Comparison of ENCODE assay signal across 1 cellular context in the genomic region with DNA sequence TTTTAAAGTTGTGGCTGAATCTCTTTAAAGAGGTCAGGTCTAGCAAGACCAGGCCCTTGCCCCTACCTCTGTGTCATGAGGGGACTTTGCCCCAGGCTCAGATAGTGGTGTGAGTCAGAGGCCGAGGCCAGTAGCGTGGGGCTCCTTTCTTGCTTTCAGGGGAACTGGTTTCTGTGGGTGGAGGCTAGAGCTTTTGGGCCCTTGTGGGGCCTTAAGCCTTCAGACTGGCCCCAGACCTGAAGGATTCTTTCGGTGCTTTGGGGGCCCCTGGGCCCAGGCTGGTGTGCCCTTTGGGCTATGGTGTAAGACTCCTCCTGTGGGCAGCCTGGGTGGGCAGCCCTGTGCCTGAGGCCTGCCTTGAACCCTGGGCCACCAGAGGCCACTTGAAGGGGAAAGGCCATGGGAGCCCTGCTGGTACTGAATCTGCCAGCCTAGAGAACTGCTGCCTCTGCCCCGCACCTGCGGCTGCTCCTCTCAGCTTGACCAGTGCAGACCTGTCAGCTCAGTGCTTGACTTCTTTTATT.
TF ChIP-seq lines count a peak whose summit lies in the region.

No MANE protein-coding gene starts in this region.

TF ChIP-seq in HepG2, 621 proteins besides CTCF, POLR2A, EP300 and RAD21 (continued from another document and continues in another):
- peak; percentile 70; the same call in 1 of the 2 replicates for TF ChIP-seq ZMAT3 (CRISPR knock-in tag; conservative IDR thresholded peaks at IDR 0.05)
- TF ChIP-seq RBAK (CRISPR knock-in tag; IDR thresholded peaks at IDR 0.05) = no peak
- TF ChIP-seq, protein P1, sequence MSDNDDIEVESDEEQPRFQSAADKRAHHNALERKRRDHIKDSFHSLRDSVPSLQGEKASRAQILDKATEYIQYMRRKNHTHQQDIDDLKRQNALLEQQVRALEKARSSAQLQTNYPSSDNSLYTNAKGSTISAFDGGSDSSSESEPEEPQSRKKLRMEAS (IDR thresholded peaks at IDR 0.05) = no peak; the same call in 1 of the 2 replicates
- no peak for TF ChIP-seq ZNF605 (CRISPR knock-in tag; IDR thresholded peaks at IDR 0.05)
- TF ChIP-seq, protein P2, sequence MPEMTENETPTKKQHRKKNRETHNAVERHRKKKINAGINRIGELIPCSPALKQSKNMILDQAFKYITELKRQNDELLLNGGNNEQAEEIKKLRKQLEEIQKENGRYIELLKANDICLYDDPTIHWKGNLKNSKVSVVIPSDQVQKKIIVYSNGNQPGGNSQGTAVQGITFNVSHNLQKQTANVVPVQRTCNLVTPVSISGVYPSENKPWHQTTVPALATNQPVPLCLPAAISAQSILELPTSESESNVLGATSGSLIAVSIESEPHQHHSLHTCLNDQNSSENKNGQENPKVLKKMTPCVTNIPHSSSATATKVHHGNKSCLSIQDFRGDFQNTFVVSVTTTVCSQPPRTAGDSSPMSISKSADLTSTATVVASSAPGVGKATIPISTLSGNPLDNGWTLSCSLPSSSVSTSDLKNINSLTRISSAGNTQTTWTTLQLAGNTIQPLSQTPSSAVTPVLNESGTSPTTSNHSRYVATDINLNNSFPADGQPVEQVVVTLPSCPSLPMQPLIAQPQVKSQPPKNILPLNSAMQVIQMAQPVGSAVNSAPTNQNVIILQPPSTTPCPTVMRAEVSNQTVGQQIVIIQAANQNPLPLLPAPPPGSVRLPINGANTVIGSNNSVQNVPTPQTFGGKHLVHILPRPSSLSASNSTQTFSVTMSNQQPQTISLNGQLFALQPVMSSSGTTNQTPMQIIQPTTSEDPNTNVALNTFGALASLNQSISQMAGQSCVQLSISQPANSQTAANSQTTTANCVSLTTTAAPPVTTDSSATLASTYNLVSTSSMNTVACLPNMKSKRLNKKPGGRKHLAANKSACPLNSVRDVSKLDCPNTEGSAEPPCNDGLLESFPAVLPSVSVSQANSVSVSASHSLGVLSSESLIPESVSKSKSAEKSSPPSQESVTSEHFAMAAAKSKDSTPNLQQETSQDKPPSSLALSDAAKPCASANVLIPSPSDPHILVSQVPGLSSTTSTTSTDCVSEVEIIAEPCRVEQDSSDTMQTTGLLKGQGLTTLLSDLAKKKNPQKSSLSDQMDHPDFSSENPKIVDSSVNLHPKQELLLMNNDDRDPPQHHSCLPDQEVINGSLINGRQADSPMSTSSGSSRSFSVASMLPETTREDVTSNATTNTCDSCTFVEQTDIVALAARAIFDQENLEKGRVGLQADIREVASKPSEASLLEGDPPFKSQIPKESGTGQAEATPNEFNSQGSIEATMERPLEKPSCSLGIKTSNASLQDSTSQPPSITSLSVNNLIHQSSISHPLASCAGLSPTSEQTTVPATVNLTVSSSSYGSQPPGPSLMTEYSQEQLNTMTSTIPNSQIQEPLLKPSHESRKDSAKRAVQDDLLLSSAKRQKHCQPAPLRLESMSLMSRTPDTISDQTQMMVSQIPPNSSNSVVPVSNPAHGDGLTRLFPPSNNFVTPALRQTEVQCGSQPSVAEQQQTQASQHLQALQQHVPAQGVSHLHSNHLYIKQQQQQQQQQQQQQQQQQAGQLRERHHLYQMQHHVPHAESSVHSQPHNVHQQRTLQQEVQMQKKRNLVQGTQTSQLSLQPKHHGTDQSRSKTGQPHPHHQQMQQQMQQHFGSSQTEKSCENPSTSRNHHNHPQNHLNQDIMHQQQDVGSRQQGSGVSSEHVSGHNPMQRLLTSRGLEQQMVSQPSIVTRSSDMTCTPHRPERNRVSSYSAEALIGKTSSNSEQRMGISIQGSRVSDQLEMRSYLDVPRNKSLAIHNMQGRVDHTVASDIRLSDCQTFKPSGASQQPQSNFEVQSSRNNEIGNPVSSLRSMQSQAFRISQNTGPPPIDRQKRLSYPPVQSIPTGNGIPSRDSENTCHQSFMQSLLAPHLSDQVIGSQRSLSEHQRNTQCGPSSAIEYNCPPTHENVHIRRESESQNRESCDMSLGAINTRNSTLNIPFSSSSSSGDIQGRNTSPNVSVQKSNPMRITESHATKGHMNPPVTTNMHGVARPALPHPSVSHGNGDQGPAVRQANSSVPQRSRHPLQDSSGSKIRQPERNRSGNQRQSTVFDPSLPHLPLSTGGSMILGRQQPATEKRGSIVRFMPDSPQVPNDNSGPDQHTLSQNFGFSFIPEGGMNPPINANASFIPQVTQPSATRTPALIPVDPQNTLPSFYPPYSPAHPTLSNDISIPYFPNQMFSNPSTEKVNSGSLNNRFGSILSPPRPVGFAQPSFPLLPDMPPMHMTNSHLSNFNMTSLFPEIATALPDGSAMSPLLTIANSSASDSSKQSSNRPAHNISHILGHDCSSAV (CRISPR knock-in tag; IDR thresholded peaks at IDR 0.05; ENCODE audit: borderline replicate concordance) = no peak
- TF ChIP-seq ARNTL (CRISPR knock-in tag; IDR thresholded peaks at IDR 0.05) = no peak; the same call in 1 of the 2 replicates
- TF ChIP-seq, protein P3, sequence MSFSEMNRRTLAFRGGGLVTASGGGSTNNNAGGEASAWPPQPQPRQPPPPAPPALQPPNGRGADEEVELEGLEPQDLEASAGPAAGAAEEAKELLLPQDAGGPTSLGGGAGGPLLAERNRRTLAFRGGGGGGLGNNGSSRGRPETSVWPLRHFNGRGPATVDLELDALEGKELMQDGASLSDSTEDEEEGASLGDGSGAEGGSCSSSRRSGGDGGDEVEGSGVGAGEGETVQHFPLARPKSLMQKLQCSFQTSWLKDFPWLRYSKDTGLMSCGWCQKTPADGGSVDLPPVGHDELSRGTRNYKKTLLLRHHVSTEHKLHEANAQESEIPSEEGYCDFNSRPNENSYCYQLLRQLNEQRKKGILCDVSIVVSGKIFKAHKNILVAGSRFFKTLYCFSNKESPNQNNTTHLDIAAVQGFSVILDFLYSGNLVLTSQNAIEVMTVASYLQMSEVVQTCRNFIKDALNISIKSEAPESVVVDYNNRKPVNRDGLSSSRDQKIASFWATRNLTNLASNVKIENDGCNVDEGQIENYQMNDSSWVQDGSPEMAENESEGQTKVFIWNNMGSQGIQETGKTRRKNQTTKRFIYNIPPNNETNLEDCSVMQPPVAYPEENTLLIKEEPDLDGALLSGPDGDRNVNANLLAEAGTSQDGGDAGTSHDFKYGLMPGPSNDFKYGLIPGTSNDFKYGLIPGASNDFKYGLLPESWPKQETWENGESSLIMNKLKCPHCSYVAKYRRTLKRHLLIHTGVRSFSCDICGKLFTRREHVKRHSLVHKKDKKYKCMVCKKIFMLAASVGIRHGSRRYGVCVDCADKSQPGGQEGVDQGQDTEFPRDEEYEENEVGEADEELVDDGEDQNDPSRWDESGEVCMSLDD (CRISPR knock-in tag; IDR thresholded peaks at IDR 0.05; ENCODE audit: borderline replicate concordance) = no peak; the same call in 1 of the 2 replicates
- TF ChIP-seq IKZF4 (CRISPR knock-in tag; IDR thresholded peaks at IDR 0.05; ENCODE audit: borderline replicate concordance, low read depth, not compliant biosample characterization) = no peak
- TF ChIP-seq ZNF557 (CRISPR knock-in tag; IDR thresholded peaks at IDR 0.05) = no peak
- no peak for TF ChIP-seq ZNF367 (CRISPR knock-in tag; IDR thresholded peaks at IDR 0.05; ENCODE audit: borderline replicate concordance)
- TF ChIP-seq RORA (CRISPR knock-in tag; IDR thresholded peaks at IDR 0.05) = no peak
- no peak for TF ChIP-seq NCOA1 (CRISPR knock-in tag; IDR thresholded peaks at IDR 0.05)
- TF ChIP-seq, protein P4, sequence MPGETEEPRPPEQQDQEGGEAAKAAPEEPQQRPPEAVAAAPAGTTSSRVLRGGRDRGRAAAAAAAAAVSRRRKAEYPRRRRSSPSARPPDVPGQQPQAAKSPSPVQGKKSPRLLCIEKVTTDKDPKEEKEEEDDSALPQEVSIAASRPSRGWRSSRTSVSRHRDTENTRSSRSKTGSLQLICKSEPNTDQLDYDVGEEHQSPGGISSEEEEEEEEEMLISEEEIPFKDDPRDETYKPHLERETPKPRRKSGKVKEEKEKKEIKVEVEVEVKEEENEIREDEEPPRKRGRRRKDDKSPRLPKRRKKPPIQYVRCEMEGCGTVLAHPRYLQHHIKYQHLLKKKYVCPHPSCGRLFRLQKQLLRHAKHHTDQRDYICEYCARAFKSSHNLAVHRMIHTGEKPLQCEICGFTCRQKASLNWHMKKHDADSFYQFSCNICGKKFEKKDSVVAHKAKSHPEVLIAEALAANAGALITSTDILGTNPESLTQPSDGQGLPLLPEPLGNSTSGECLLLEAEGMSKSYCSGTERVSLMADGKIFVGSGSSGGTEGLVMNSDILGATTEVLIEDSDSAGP (CRISPR knock-in tag; IDR thresholded peaks at IDR 0.05; ENCODE audit: borderline replicate concordance) = 0 out of 2 replicates have a peak, but pooled peaks have one; percentile 44
- TF ChIP-seq, protein P5, sequence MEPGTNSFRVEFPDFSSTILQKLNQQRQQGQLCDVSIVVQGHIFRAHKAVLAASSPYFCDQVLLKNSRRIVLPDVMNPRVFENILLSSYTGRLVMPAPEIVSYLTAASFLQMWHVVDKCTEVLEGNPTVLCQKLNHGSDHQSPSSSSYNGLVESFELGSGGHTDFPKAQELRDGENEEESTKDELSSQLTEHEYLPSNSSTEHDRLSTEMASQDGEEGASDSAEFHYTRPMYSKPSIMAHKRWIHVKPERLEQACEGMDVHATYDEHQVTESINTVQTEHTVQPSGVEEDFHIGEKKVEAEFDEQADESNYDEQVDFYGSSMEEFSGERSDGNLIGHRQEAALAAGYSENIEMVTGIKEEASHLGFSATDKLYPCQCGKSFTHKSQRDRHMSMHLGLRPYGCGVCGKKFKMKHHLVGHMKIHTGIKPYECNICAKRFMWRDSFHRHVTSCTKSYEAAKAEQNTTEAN (CRISPR knock-in tag; conservative IDR thresholded peaks at IDR 0.05) = no peak
- TF ChIP-seq ZNF761 (CRISPR knock-in tag; conservative IDR thresholded peaks at IDR 0.05) = no peak
- TF ChIP-seq, protein P6, sequence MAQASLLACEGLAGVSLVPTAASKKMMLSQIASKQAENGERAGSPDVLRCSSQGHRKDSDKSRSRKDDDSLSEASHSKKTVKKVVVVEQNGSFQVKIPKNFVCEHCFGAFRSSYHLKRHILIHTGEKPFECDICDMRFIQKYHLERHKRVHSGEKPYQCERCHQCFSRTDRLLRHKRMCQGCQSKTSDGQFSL (CRISPR knock-in tag; IDR thresholded peaks at IDR 0.05) = no peak
- TF ChIP-seq TARDBP (CRISPR knock-in tag; IDR thresholded peaks at IDR 0.05) = peak; percentile 56; the same call in 1 of the 2 replicates
- TF ChIP-seq ZNF724P (CRISPR knock-in tag; IDR thresholded peaks at IDR 0.05; ENCODE audit: borderline replicate concordance) = 0 out of 2 replicates have a peak, but pooled peaks have one; percentile 1
- TF ChIP-seq THAP11 (CRISPR knock-in tag; IDR thresholded peaks at IDR 0.05) = peak; percentile 35; the same call in 1 of the 2 replicates
- no peak for TF ChIP-seq KDM5B (CRISPR knock-in tag; IDR thresholded peaks at IDR 0.05; ENCODE audit: borderline replicate concordance)
- TF ChIP-seq CREM (IDR thresholded peaks at IDR 0.05) = no peak; the same call in 1 of the 2 replicates
- TF ChIP-seq CREM (CRISPR knock-in tag; IDR thresholded peaks at IDR 0.05) = no peak
- TF ChIP-seq PCBP2 (optimal IDR thresholded peaks at IDR 0.05; ENCODE audit: low read depth, low read length, poor library complexity, severe bottlenecking) = no peak
- TF ChIP-seq SRSF9 (IDR thresholded peaks at IDR 0.05; ENCODE audit: borderline replicate concordance, insufficient read depth, low read depth, low read length, poor library complexity, severe bottlenecking) = no peak
- peak; percentile 98 for TF ChIP-seq FOSL2 (CRISPR knock-in tag; IDR thresholded peaks at IDR 0.05)
- TF ChIP-seq ZMYM2 (CRISPR knock-in tag; IDR thresholded peaks at IDR 0.05) = peak; percentile 64; the same call in 1 of the 2 replicates
- no peak for TF ChIP-seq ZNF143 (CRISPR knock-in tag; IDR thresholded peaks at IDR 0.05)
- TF ChIP-seq, protein P7, sequence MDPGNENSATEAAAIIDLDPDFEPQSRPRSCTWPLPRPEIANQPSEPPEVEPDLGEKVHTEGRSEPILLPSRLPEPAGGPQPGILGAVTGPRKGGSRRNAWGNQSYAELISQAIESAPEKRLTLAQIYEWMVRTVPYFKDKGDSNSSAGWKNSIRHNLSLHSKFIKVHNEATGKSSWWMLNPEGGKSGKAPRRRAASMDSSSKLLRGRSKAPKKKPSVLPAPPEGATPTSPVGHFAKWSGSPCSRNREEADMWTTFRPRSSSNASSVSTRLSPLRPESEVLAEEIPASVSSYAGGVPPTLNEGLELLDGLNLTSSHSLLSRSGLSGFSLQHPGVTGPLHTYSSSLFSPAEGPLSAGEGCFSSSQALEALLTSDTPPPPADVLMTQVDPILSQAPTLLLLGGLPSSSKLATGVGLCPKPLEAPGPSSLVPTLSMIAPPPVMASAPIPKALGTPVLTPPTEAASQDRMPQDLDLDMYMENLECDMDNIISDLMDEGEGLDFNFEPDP (CRISPR knock-in tag; conservative IDR thresholded peaks at IDR 0.05) = no peak
- TF ChIP-seq POLR2G (IDR thresholded peaks at IDR 0.05; ENCODE audit: low read depth, low read length) = peak; percentile 53
- TF ChIP-seq ZNF264 (CRISPR knock-in tag; IDR thresholded peaks at IDR 0.05) = no peak
- TF ChIP-seq TRIM24 (CRISPR knock-in tag; IDR thresholded peaks at IDR 0.05) = no peak
- TF ChIP-seq ZNF644 (CRISPR knock-in tag; IDR thresholded peaks at IDR 0.05; ENCODE audit: low read depth) = peak; percentile 71; the same call in 1 of the 2 replicates
- no peak for TF ChIP-seq NFIB (CRISPR knock-in tag; IDR thresholded peaks at IDR 0.05; ENCODE audit: borderline replicate concordance)
- TF ChIP-seq MEIS1 (CRISPR knock-in tag; IDR thresholded peaks at IDR 0.05; ENCODE audit: borderline replicate concordance) = 0 out of 2 replicates have a peak, but pooled peaks have one; percentile 17
- TF ChIP-seq MAFF (IDR thresholded peaks at IDR 0.05; ENCODE audit: low read depth, low read length) = no peak
- no peak for TF ChIP-seq ZNF224 (CRISPR knock-in tag; IDR thresholded peaks at IDR 0.05)
- TF ChIP-seq KDM6A (CRISPR knock-in tag; IDR thresholded peaks at IDR 0.05; ENCODE audit: low read depth) = peak; percentile 84
- no peak for TF ChIP-seq ZNF326 (CRISPR knock-in tag; IDR thresholded peaks at IDR 0.05; ENCODE audit: borderline replicate concordance)
- TF ChIP-seq ZNF577 (CRISPR knock-in tag; IDR thresholded peaks at IDR 0.05; ENCODE audit: borderline replicate concordance, low read depth) = no peak
- no peak for TF ChIP-seq PHF20 (CRISPR knock-in tag; IDR thresholded peaks at IDR 0.05)
- TF ChIP-seq ZNF441 (CRISPR knock-in tag; IDR thresholded peaks at IDR 0.05; ENCODE audit: borderline replicate concordance) = peak; percentile 57; the same call in 1 of the 2 replicates
- TF ChIP-seq NFYB (CRISPR knock-in tag; IDR thresholded peaks at IDR 0.05) = no peak
- TF ChIP-seq DMAP1 (CRISPR knock-in tag; IDR thresholded peaks at IDR 0.05) = peak; percentile 43; the same call in 1 of the 2 replicates
- TF ChIP-seq, protein P8, sequence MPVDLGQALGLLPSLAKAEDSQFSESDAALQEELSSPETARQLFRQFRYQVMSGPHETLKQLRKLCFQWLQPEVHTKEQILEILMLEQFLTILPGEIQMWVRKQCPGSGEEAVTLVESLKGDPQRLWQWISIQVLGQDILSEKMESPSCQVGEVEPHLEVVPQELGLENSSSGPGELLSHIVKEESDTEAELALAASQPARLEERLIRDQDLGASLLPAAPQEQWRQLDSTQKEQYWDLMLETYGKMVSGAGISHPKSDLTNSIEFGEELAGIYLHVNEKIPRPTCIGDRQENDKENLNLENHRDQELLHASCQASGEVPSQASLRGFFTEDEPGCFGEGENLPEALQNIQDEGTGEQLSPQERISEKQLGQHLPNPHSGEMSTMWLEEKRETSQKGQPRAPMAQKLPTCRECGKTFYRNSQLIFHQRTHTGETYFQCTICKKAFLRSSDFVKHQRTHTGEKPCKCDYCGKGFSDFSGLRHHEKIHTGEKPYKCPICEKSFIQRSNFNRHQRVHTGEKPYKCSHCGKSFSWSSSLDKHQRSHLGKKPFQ (CRISPR knock-in tag; IDR thresholded peaks at IDR 0.05; ENCODE audit: insufficient replicate concordance) = peak; percentile 5
